Comparison of ENCODE assay signal across 25 cellular contexts in genomic region chr12:107127482-107128185, GRCh38.
"Had no signal": no experiment of that assay in that cellular context is flagged by ENCODE, and none has a peak within 500 bp of the region (broad histone marks: within the 10 kb centered on the region; RNA-seq: fewer than 3 reads in every experiment).

No MANE protein-coding gene starts in this region.

- H3K4me1 ChIP-seq: ascending aorta, breast epithelium, gastroesophageal sphincter, left lung, psoas muscle, vagina had no signal

- H3K4me3 ChIP-seq: ascending aorta, breast epithelium, esophagus muscularis mucosa, gastroesophageal sphincter, heart left ventricle, left lung, psoas muscle, skin epidermis, suprapubic skin, vagina had no signal

- FAIRE-seq: kidney had no signal

- H3K27ac Mint-ChIP-seq: nephron progenitor cell had no signal

- H3K27ac ChIP-seq: ascending aorta, breast epithelium, esophagus muscularis mucosa, gastroesophageal sphincter, heart left ventricle, left lung, psoas muscle, skin epidermis, suprapubic skin, vagina had no signal

- H3K9me3 ChIP-seq: ascending aorta, breast epithelium, esophagus muscularis mucosa, gastroesophageal sphincter, heart left ventricle, left lung, psoas muscle, suprapubic skin, vagina had no signal

- H3K9me3 Mint-ChIP-seq: nephron progenitor cell; stimulated activated naive CD8-positive, alpha-beta T cell treated with anti-CD3 and anti-CD28 coated beads, Interleukin-15, amount 100 ng/mL, for 72 hours had no signal

- H3K27me3 ChIP-seq: ascending aorta, breast epithelium, vagina had no signal

- DNase-seq: activated CD4-positive, CD25-positive, alpha-beta regulatory T cell treated with anti-CD3 and anti-CD28 coated beads, Interleukin-2, amount 50 U/mL, for 72 hours; activated CD8-positive, alpha-beta memory T cell treated with anti-CD3 and anti-CD28 coated beads for 24 hours; activated CD8-positive, alpha-beta memory T cell treated with anti-CD3 and anti-CD28 coated beads, Interleukin-2, amount 50 U/mL, for 48 hours; activated effector memory CD4-positive, alpha-beta T cell treated with Interleukin-2 at 50 U/mL for 16 hours; activated naive CD4-positive, alpha-beta T cell treated with anti-CD3 and anti-CD28 coated beads, Interleukin-2, amount 50 U/mL, for 16 hours; activated T-cell treated with anti-CD3 and anti-CD28 coated beads, Interleukin-2, amount 50 U/mL, for 48 hours; cerebellar nuclear complex; cortex of kidney; effector CD4-positive, alpha-beta T cell; heart left ventricle; kidney; left lung; nephron progenitor cell; psoas muscle; right cardiac atrium; stimulated activated CD4-positive, alpha-beta T cell treated with anti-CD3 and anti-CD28 coated beads, Interleukin-15, amount 100 ng/mL, for 24 hours; stimulated activated CD4-positive, alpha-beta T cell treated with anti-CD3 and anti-CD28 coated beads, Interleukin-2, amount 100 ng/mL, for 48 hours; stimulated activated naive CD8-positive, alpha-beta T cell treated with anti-CD3 and anti-CD28 coated beads, Interleukin-15, amount 100 ng/mL, for 72 hours had no signal

- ATAC-seq: gastroesophageal sphincter; heart left ventricle; left lung; psoas muscle; right cardiac atrium; stimulated activated naive CD8-positive, alpha-beta T cell treated with anti-CD3 and anti-CD28 coated beads, Interleukin-15, amount 100 ng/mL, for 72 hours had no signal

- H3K4me3 Mint-ChIP-seq: nephron progenitor cell; stimulated activated naive CD8-positive, alpha-beta T cell treated with anti-CD3 and anti-CD28 coated beads, Interleukin-15, amount 100 ng/mL, for 72 hours had no signal

- H3K36me3 ChIP-seq: ascending aorta, breast epithelium, esophagus muscularis mucosa, gastroesophageal sphincter, heart left ventricle, left lung, suprapubic skin, vagina had no signal
